ENCODE assay signal across 8 cellular contexts in genomic region chr20:45343867-45344721, GRCh38. TPM values are rescaled to one million over a fixed set of nuclear protein-coding genes. Genes with fewer than 3 reads are reported as not detected.
A peak's percentile ranks its signal among the peaks of the same experiment; 100 is the strongest.
DNase-seq lines count a peak whose midpoint lies in the region; ATAC-seq and TF ChIP-seq lines count a peak whose summit lies in the region.

No MANE protein-coding gene starts in this region.

- TF ChIP-seq CTCF in foreskin fibroblast (IDR thresholded peaks at IDR 0.05; ENCODE audit: low read depth, low read length): no peak

- peak; percentile 67 for DNase-seq in activated effector memory CD4-positive, alpha-beta T cell treated with anti-CD3 and anti-CD28 coated beads, Interleukin-2, amount 50 U/mL, for 16 hours
- no peak for DNase-seq in activated effector memory CD4-positive, alpha-beta T cell treated with Interleukin-2 at 50 U/mL for 16 hours
- DNase-seq in SW 1271 (lab: John Stamatoyannopoulos, UW) (peak; percentile 71 to 88), foreskin fibroblast (peak; percentile 91 to 94), pulmonary artery endothelial cell (ENCODE audit: low read depth, low spot score) (peak; percentile 56)
- DNase-seq in effector CD8-positive, alpha-beta T cell (lab: John Stamatoyannopoulos, UW): no peak

- ATAC-seq in HG03565 (IDR thresholded peaks at IDR 0.05; ENCODE audit: unreplicated experiment) (no peak), HG02852 (IDR thresholded peaks at IDR 0.05; ENCODE audit: unreplicated experiment) (no peak)

- H3K4me3 ChIP-seq in foreskin fibroblast (ENCODE audit: low read depth in 1 of 2, low read length in 2 of 2): peak overlapping the region; percentile 40 to 96

RNA-seq across cellular contexts. Expression of gene SDC4, which starts 4.1 kb away (rescaled TPM):
- total RNA-seq in pulmonary artery endothelial cell: 24.6 and 32.4 TPM in 2 replicates

RNA-seq across cellular contexts. Expression of gene SYS1, which starts 18.9 kb away (rescaled TPM):
- 21.4 and 35.7 TPM in 2 replicates for total RNA-seq in pulmonary artery endothelial cell

RNA-seq across cellular contexts. Expression of gene TP53TG5, which starts 34.0 kb away (rescaled TPM):
- total RNA-seq in pulmonary artery endothelial cell: not detected in 2 replicates

RNA-seq across cellular contexts. Expression of gene MATN4, which starts 36.0 kb away (rescaled TPM):
- total RNA-seq in pulmonary artery endothelial cell: not detected in 2 replicates

RNA-seq across cellular contexts. Expression of gene RBPJL, which starts 37.5 kb away (rescaled TPM):
- total RNA-seq in pulmonary artery endothelial cell: not detected in 2 replicates

Comparison
In these comparisons a context has a peak if more than half of its experiments do, and no peak if none do; other contexts are left out.
1. DNase-seq: peak in activated effector memory CD4-positive, alpha-beta T cell treated with anti-CD3 and anti-CD28 coated beads, Interleukin-2, amount 50 U/mL, for 16 hours (single experiment), SW 1271 (2 of 2), foreskin fibroblast (2 of 2) and pulmonary artery endothelial cell (single experiment); none in activated effector memory CD4-positive, alpha-beta T cell treated with Interleukin-2 at 50 U/mL for 16 hours (single experiment) and effector CD8-positive, alpha-beta T cell (single experiment).